8 cellular contexts compared by ENCODE assay signal in genomic region chr12:45268672-45269406, GRCh38. TPM values are rescaled to one million over a fixed set of nuclear protein-coding genes. Genes with fewer than 3 reads are reported as not detected.
A peak's percentile ranks its signal among the peaks of the same experiment; 100 is the strongest.
DNase-seq lines count a peak whose midpoint lies in the region; ATAC-seq, FAIRE-seq and TF ChIP-seq lines count a peak whose summit lies in the region.

No MANE protein-coding gene starts in this region.

- no peak overlapping the region for H3K27ac ChIP-seq in DND-41 (ENCODE audit: low read length)
- H3K27ac ChIP-seq in K562 (ENCODE audit: extremely low read depth, low read depth, low read length) = no peak overlapping the region
- peak overlapping the region; percentile 3 to 53 (median 33) for H3K27ac ChIP-seq in transverse colon

- H3K9ac ChIP-seq in DND-41 (ENCODE audit: low read depth, low read length) (no peak overlapping the region), K562 (ENCODE audit: insufficient read depth in 1 of 2, low read depth in 2 of 2, low read length in 2 of 2) (no peak overlapping the region)

- 0 out of 2 replicates have a peak, but pooled peaks cover 3% of the 10 kb centered on the region for H3K36me3 ChIP-seq in DND-41 (ENCODE audit: insufficient read depth, low read length)
- H3K36me3 ChIP-seq in K562 (ENCODE audit: control insufficient read depth, insufficient read depth, low read length) = no peaks in the 10 kb centered on the region; the same call in 2 of the 3 replicates
- H3K36me3 ChIP-seq in transverse colon = no peaks in the 10 kb centered on the region

- no peak for DNase-seq in DND-41
- peak; percentile 55 for DNase-seq in HEK293T (ENCODE audit: extremely low spot score)
- peak; percentile 26 for DNase-seq in NCI-H2107 treated with DMSO at 0.1 percent for 48 hours (lab: John Stamatoyannopoulos, UW; ENCODE audit: unreplicated experiment)
- peak in 3 of 4 experiments; percentile 17 to 58 (median 50) for DNase-seq in K562 (ENCODE audit: extremely low read depth in 1 of 4, low spot score in 3 of 4)
- DNase-seq in kidney tubule cell (ENCODE audit: low spot score) = peak; percentile 94
- peak; percentile 50 for DNase-seq in transverse colon
- no peak for DNase-seq in medulla oblongata (ENCODE audit: extremely low spot score)
- no peak for DNase-seq in DMS153 (lab: John Stamatoyannopoulos, UW)

- peak; percentile 58 to 75 for TF ChIP-seq RAD21 in K562 (CRISPR knock-in tag; conservative IDR thresholded peaks at IDR 0.05 in 1 of 2, IDR thresholded peaks at IDR 0.05 in 1 of 2)

- BruUV-seq in K562 (replicated peaks; lab: Mats Ljungman, UMichigan) = no TSS peak

- peak; percentile 50 for TF ChIP-seq CTCF in DND-41 (IDR thresholded peaks at IDR 0.05; ENCODE audit: borderline replicate concordance, extremely low read depth, low read length, poor library complexity, severe bottlenecking)
- TF ChIP-seq CTCF in K562 (IDR thresholded peaks at IDR 0.05 in 2 of 3, conservative IDR thresholded peaks at IDR 0.05 in 1 of 3; ENCODE audit: insufficient read depth in 2 of 3, low read depth in 1 of 3, low read length in 3 of 3) = peak; percentile 40 to 67 (median 55); a peak in 5 of 6 replicates
- peak in 4 of 5 experiments; percentile 29 to 40 (median 30) for TF ChIP-seq CTCF in transverse colon (IDR thresholded peaks at IDR 0.05)

- TF ChIP-seq EP300 in K562 (IDR thresholded peaks at IDR 0.05; ENCODE audit: low read length) = no peak
- TF ChIP-seq EP300 in transverse colon (IDR thresholded peaks at IDR 0.05; ENCODE audit: low read depth) = no peak

- intact Hi-C loops in K562 (cut with micrococcal nuclease) = loop anchor here (1.0 to 10.0 kb wide), 3 partner anchors 97 to 456 kb away; partner anchors contain the start of gene ARID2
- intact Hi-C loops in transverse colon (cut with DNase I; ENCODE audit: low total_unique reads) = no loop called here

- no peak overlapping the region for H3K4me3 ChIP-seq in DND-41 (ENCODE audit: low read depth in 1 of 2, low read length in 2 of 2)
- H3K4me3 ChIP-seq in K562 = no peak overlapping the region
- no peak overlapping the region for H3K4me3 ChIP-seq in transverse colon

- no peak for TF ChIP-seq POLR2A in K562 (conservative IDR thresholded peaks at IDR 0.05)
- no peak for TF ChIP-seq POLR2A in transverse colon (IDR thresholded peaks at IDR 0.05)

- H3K27me3 ChIP-seq in DND-41 (ENCODE audit: insufficient read depth, low read length, poor library complexity) = no peaks in the 10 kb centered on the region
- H3K27me3 ChIP-seq in K562 (ENCODE audit: control insufficient read depth in 2 of 2, insufficient read depth in 2 of 2, low read length in 2 of 2) = no peaks in the 10 kb centered on the region
- peaks cover 5% of the 10 kb centered on the region for H3K27me3 ChIP-seq in transverse colon

- H3K79me2 ChIP-seq in DND-41 (ENCODE audit: insufficient read depth, low read length) (peaks cover 58% of the 10 kb centered on the region), K562 (ENCODE audit: control insufficient read depth, insufficient read depth, low read length) (peaks cover 15% of the 10 kb centered on the region; the same call in 1 of the 3 replicates)

- peak; percentile 23 for FAIRE-seq in K562 (lab: Jason Lieb, UNC)

- CTCF ChIA-PET in HEK293T (lab: Yijun Ruan, JAX) (interaction anchor here (0.6 to 1.8 kb wide), 2 partner anchors 55 to 120 kb away, joined by 6 to 7 read pairs; no protein-coding TSS in a partner anchor), K562 (lab: Yijun Ruan, JAX; ENCODE audit: low intra/inter-chr PET ratio) (no interaction called here)

- H3K4me2 ChIP-seq in DND-41 (ENCODE audit: insufficient read depth, low read length) (no peak overlapping the region), K562 (ENCODE audit: insufficient read depth, low read length) (no peak overlapping the region)

- H3K4me1 ChIP-seq in DND-41 (ENCODE audit: insufficient read depth, low read length) = peaks cover 4% of the 10 kb centered on the region; the same call in 1 of the 2 replicates
- peaks cover under 1 to 23% of the 10 kb centered on the region in 2 experiments; a peak in 3 of 5 replicates for H3K4me1 ChIP-seq in K562 (replicated peaks in 1 of 2; ENCODE audit: control insufficient read depth in 2 of 2, insufficient read depth in 2 of 2, low read length in 2 of 2)
- H3K4me1 ChIP-seq in transverse colon = peaks cover 4 to 12% (median 9%) of the 10 kb centered on the region in 4 donors

- in situ Hi-C loops in K562 (cut with MboI) (no loop called here), transverse colon (cut with MboI; ENCODE audit: low pct_ligation_motif_present in 1 of 4, low pct_unique_long_range_greater_than_20kb in 1 of 4, low sequenced_read_pairs in 3 of 4) (no loop called here)

- WGBS in K562 (ENCODE audit: insufficient coverage, low coverage, missing lambda C conversion rate) = 16% methylated on average over 5 of the region's 5 CpGs
- 17 to 29% methylated on average over 1 to 5 of the region's 5 CpGs for WGBS in transverse colon (ENCODE audit: low coverage in 1 of 2), 2 donors

- peaks cover 19% of the 10 kb centered on the region for H4K20me1 ChIP-seq in DND-41 (ENCODE audit: insufficient read depth, low read length)
- peaks cover 6% of the 10 kb centered on the region; the same call in 1 of the 2 replicates for H4K20me1 ChIP-seq in K562 (replicated peaks; ENCODE audit: control insufficient read depth, insufficient read depth, low read length)

- H2AFZ ChIP-seq in DND-41 (ENCODE audit: low read depth, low read length) = no peak overlapping the region
- no peak overlapping the region for H2AFZ ChIP-seq in K562 (ENCODE audit: low read depth, low read length)

- POLR2A ChIA-PET in HEK293T (lab: Yijun Ruan, JAX) = interaction anchor here (1.1 to 2.9 kb wide), 2 partner anchors 51 to 53 kb away, joined by 3 to 7 read pairs; partner anchors contain the start of gene ANO6
- POLR2A ChIA-PET in K562 (lab: Yijun Ruan, JAX) = interaction anchor here (0.6 to 2.1 kb wide), 2 partner anchors 9 to 389 kb away, joined by 3 to 10 read pairs; no protein-coding TSS in a partner anchor

- no peaks in the 10 kb centered on the region for H3K9me3 ChIP-seq in DND-41 (ENCODE audit: insufficient read depth, low read length, severe bottlenecking)
- H3K9me3 ChIP-seq in K562 (replicated peaks; ENCODE audit: control insufficient read depth, insufficient read depth, low read depth, low read length) = no peaks in the 10 kb centered on the region
- no peaks in the 10 kb centered on the region for H3K9me3 ChIP-seq in transverse colon

- ATAC-seq in DND-41 (ENCODE audit: insufficient read depth, low read depth) = peak; percentile 63
- peak; percentile 83 for ATAC-seq in K562

- no peaks in the 10 kb centered on the region for H3K9me1 ChIP-seq in K562 (ENCODE audit: control insufficient read depth, insufficient read depth, low read length)

TF ChIP-seq in HEK293T, 16 proteins besides CTCF, POLR2A, EP300 and RAD21:
- TF ChIP-seq PKNOX1 (IDR thresholded peaks at IDR 0.05) (peak; percentile 74), SUZ12 (IDR thresholded peaks at IDR 0.05) (no peak)

TF ChIP-seq in K562, 482 proteins besides CTCF, POLR2A, EP300 and RAD21 (continues in another document):
- TF ChIP-seq MAFG (tag; conservative IDR thresholded peaks at IDR 0.05) (no peak), NFIC (IDR thresholded peaks at IDR 0.05) (peak; percentile 90), PBX2 (CRISPR knock-in tag; IDR thresholded peaks at IDR 0.05; ENCODE audit: low read depth) (no peak), PBX2 (tag; conservative IDR thresholded peaks at IDR 0.05; ENCODE audit: low read depth) (peak; percentile 47; the same call in 1 of the 2 replicates), ZC3H8 (IDR thresholded peaks at IDR 0.05) (no peak), PTBP1 (IDR thresholded peaks at IDR 0.05; ENCODE audit: low read depth, low read length) (no peak), DACH1 (IDR thresholded peaks at IDR 0.05; ENCODE audit: partially characterized antibody) (no peak), ZNF830 (CRISPR knock-in tag; IDR thresholded peaks at IDR 0.05) (no peak)

RNA-seq across cellular contexts. Expression of gene ANO6, which starts 52.9 kb away (rescaled TPM):
- 21.5 and 44.0 TPM in 2 replicates for total RNA-seq in K562 (2011; cell fraction: chromatin; rRNA removed; ENCODE audit: low replicate concordance)
- 16.0 and 17.0 TPM in 2 replicates for total RNA-seq in K562 (2011; cell fraction: nucleolus; rRNA removed)
- 30.9 and 54.3 TPM in 2 replicates for total RNA-seq in K562 (2011; cell fraction: nucleoplasm; rRNA removed)
- total RNA-seq in K562 (2014; rRNA removed) (13.1 and 17.0 TPM in 2 replicates), K562 (2014; rRNA removed; fragmentation: Illumina TruSeq; extraction: Trizol) (23.8 and 25.6 TPM in 2 replicates), K562 (2015; rRNA removed; fragmentation: Illumina TruSeq; extraction: Trizol) (23.1 and 24.7 TPM in 2 replicates), K562 (2021) (19.0 and 20.3 TPM in 2 replicates), transverse colon (10 to 100 TPM; 16.9 to 23.0 (median 20.4) TPM)
- polyA plus RNA-seq in K562 (2011; rRNA removed) (19.3 and 23.4 TPM in 2 replicates), K562 (2014; fragmentation: Illumina TruSeq; extraction: Trizol) (17.2 and 21.1 TPM in 2 replicates), K562 (2014; fragmentation: Nextera tagmentation; extraction: Ambion mirVana) (1 to 10 TPM; 3.5 to 5.6 TPM), K562 (2014; rRNA removed) (10.4 and 14.0 TPM in 2 replicates)
- 8.7 and 16.6 TPM in 2 replicates for polyA plus RNA-seq in K562 (2011; cell fraction: cytosol; rRNA removed)
- polyA plus RNA-seq in K562 (2011; cell fraction: nucleus; rRNA removed) = 13.9 and 18.2 TPM in 2 replicates
- 14.9 and 22.1 TPM in 2 replicates for polyA plus RNA-seq in K562 (2012)
- 43.1 and 45.6 TPM in 2 replicates for polyA minus RNA-seq in K562 (2011; rRNA and poly(A)+ RNA removed)
- polyA minus RNA-seq in K562 (2011; cell fraction: cytosol; rRNA and poly(A)+ RNA removed) = 13.6 and 18.3 TPM in 2 replicates
- polyA minus RNA-seq in K562 (2011; cell fraction: nucleus; rRNA and poly(A)+ RNA removed) = 19.4 and 34.4 TPM in 2 replicates

Comparison
In these comparisons a context has a peak if more than half of its experiments do, and no peak if none do; other contexts are left out.
1. DNase-seq: peak in HEK293T (single experiment), NCI-H2107 treated with DMSO at 0.1 percent for 48 hours (single experiment), K562 (3 of 4), kidney tubule cell (single experiment) and transverse colon (single experiment); none in DND-41 (single experiment), medulla oblongata (single experiment) and DMS153 (single experiment).
2. H3K27ac ChIP-seq: peak in transverse colon (4 of 4); none in DND-41 (single experiment) and K562 (single experiment).
3. Peak in every context shown above with its lines, with median percentiles within 50 percentile points of each other: CTCF ChIP-seq.